ENCODE assay signal across 8 cellular contexts in the genomic region with DNA sequence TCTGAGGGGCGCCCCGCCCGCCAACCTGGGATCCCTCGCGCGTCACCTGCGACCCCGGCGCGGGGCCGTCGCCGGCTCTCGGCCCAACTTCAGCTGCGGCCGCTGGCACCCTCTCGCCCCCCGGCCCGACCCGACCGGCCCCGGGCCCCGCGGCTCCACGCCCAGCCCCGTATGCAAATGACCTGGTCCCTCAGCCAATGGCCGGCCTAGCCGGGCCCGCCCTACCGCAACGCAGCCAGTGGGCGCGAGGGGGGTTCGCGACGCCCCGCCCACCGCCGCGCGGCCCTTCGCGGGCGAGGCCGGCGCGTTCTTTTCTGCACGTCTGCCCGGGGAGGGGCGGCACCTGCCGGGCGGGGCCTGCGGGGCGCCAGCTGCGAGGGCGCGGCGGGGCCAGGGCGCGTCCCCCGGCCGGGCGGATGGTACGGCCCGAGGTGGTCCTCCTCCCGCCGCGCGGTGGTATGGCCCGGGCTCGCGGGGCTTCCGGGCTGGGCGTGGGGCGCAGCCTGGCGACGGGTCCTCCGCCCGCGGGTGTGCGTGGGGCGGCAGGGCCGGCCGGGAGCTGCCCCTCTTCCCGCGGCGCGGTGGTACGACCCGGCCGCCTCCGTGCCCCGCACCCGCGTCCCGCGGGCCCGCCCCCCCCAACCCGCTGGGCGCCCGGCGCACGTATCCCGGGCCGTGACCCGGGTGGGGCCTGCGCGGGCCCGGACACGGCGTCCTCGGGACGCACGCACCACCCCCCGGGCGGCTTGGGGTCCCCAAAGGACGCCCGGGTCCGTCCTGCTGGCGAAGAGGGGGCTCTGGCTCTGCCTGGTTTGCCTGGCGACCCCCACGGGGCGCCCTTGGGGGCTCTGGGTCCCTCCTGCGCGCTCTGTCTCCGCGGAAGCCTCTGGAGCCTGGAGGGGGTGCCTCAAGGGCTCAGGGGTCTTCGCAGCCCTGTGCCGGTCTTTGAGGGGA. TPM values are rescaled to one million over a fixed set of nuclear protein-coding genes. Genes with fewer than 3 reads are reported as not detected.
DNase-seq lines count a peak whose midpoint lies in the region; ATAC-seq and TF ChIP-seq lines count a peak whose summit lies in the region.

No MANE protein-coding gene starts in this region.

- WGBS in transverse colon (ENCODE audit: low coverage in 1 of 2), 2 donors: 2% methylated on average over 91 of the region's 129 CpGs; no CpG with 5 or more reads in 1 of the 2 donors

- H3K4me3 ChIP-seq in GM12865 (ENCODE audit: low read depth, low read length): peak overlapping the region; percentile 74
- peak overlapping the region; percentile 95 for H3K4me3 ChIP-seq in cardiac muscle cell
- H3K4me3 ChIP-seq in transverse colon: peak overlapping the region; percentile 56 to 78 (median 58)

- TF ChIP-seq EP300 in transverse colon (IDR thresholded peaks at IDR 0.05; ENCODE audit: low read depth): peak; percentile 25

- H3K27me3 ChIP-seq in cardiac muscle cell (no peaks in the 10 kb centered on the region), transverse colon (no peaks in the 10 kb centered on the region)

- in situ Hi-C loops in transverse colon (cut with MboI; ENCODE audit: low pct_ligation_motif_present in 1 of 4, low pct_unique_long_range_greater_than_20kb in 1 of 4, low sequenced_read_pairs in 3 of 4): no loop called here

- TF ChIP-seq POLR2A in transverse colon (IDR thresholded peaks at IDR 0.05): peak; percentile 55

- ATAC-seq in HG02678 (IDR thresholded peaks at IDR 0.05; ENCODE audit: unreplicated experiment): peak; percentile 90

- H3K27ac Mint-ChIP-seq in activated naive CD8-positive, alpha-beta T cell treated with anti-CD3 and anti-CD28 coated beads for 36 hours: peak overlapping the region; percentile 65

- no peaks in the 10 kb centered on the region for H3K9me3 Mint-ChIP-seq in activated naive CD8-positive, alpha-beta T cell treated with anti-CD3 and anti-CD28 coated beads for 36 hours

- no peaks in the 10 kb centered on the region for H3K9me3 ChIP-seq in cardiac muscle cell (ENCODE audit: low read depth)
- no peaks in the 10 kb centered on the region for H3K9me3 ChIP-seq in transverse colon

- intact Hi-C loops in transverse colon (cut with DNase I; ENCODE audit: low total_unique reads): no loop called here

- H3K36me3 ChIP-seq in cardiac muscle cell (peaks cover 5% of the 10 kb centered on the region), transverse colon (no peaks in the 10 kb centered on the region)

- TF ChIP-seq CTCF in GM12865 (IDR thresholded peaks at IDR 0.05; ENCODE audit: insufficient read depth, low read depth, low read length, missing control alignments) (no peak), cardiac muscle cell (IDR thresholded peaks at IDR 0.05; ENCODE audit: low read depth, low read length) (no peak), transverse colon (IDR thresholded peaks at IDR 0.05) (no peak)

- H3K36me3 Mint-ChIP-seq in activated naive CD8-positive, alpha-beta T cell treated with anti-CD3 and anti-CD28 coated beads for 36 hours: peaks cover 5% of the 10 kb centered on the region

- DNase-seq in GM12865 (ENCODE audit: low read depth) (peak; percentile 96), NCI-H1105 treated with DMSO at 0.1 percent for 48 hours (lab: John Stamatoyannopoulos, UW) (peak; percentile 92), SKM-1 (lab: John Stamatoyannopoulos, UW; ENCODE audit: unreplicated experiment) (peak; percentile 83), cardiac muscle cell (ENCODE audit: low read depth in 1 of 2, low spot score in 1 of 2) (peak; percentile 94 to 97), pons (ENCODE audit: low spot score) (peak; percentile 82), transverse colon (peak; percentile 95)
- peak; percentile 99 for DNase-seq in activated naive CD8-positive, alpha-beta T cell treated with anti-CD3 and anti-CD28 coated beads for 36 hours

- H3K4me3 Mint-ChIP-seq in activated naive CD8-positive, alpha-beta T cell treated with anti-CD3 and anti-CD28 coated beads for 36 hours: peak overlapping the region; percentile 79

- H3K4me1 ChIP-seq in cardiac muscle cell (ENCODE audit: low read depth) (peaks cover 25% of the 10 kb centered on the region), transverse colon (peaks cover 7 to 22% (median 19%) of the 10 kb centered on the region in 4 donors)

- no peaks in the 10 kb centered on the region for H3K27me3 Mint-ChIP-seq in activated naive CD8-positive, alpha-beta T cell treated with anti-CD3 and anti-CD28 coated beads for 36 hours

- H3K4me1 Mint-ChIP-seq in activated naive CD8-positive, alpha-beta T cell treated with anti-CD3 and anti-CD28 coated beads for 36 hours: no peaks in the 10 kb centered on the region

- H3K27ac ChIP-seq in cardiac muscle cell (peak overlapping the region; percentile 77), transverse colon (peak overlapping the region; percentile 85 to 94 (median 91))

RNA-seq across cellular contexts. Expression of a gene that starts 7.7 kb away (rescaled TPM):
- total RNA-seq in activated naive CD8-positive, alpha-beta T cell treated with anti-CD3 and anti-CD28 coated beads for 36 hours: 10 to 100 TPM; 42.3 to 44.3 TPM
- total RNA-seq in cardiac muscle cell (36.4 and 48.0 TPM in 2 replicates), transverse colon (10 to 100 TPM; 28.4 to 60.6 (median 43.2) TPM)
- 17.8 and 22.8 TPM in 2 replicates for polyA plus RNA-seq in cardiac muscle cell

RNA-seq across cellular contexts. Expression of a gene that starts 7.8 kb away (rescaled TPM):
- 10 to 100 TPM in 1 of 2 experiments, 1 to 10 TPM in 1; 9.8 to 11.5 TPM for total RNA-seq in activated naive CD8-positive, alpha-beta T cell treated with anti-CD3 and anti-CD28 coated beads for 36 hours
- total RNA-seq in cardiac muscle cell: 47.8 and 49.5 TPM in 2 replicates
- 49.6 and 66.7 TPM in 2 replicates for polyA plus RNA-seq in cardiac muscle cell
- 100 to 1,000 TPM; 131 to 247 (median 213) TPM for total RNA-seq in transverse colon

RNA-seq across cellular contexts. Expression of a gene that starts 8.0 kb away (rescaled TPM):
- total RNA-seq in activated naive CD8-positive, alpha-beta T cell treated with anti-CD3 and anti-CD28 coated beads for 36 hours: 1 to 10 TPM; 1.2 to 1.3 TPM
- total RNA-seq in cardiac muscle cell (12.3 and 21.1 TPM in 2 replicates), transverse colon (10 to 100 TPM; 14.8 to 89.0 (median 16.6) TPM)
- polyA plus RNA-seq in cardiac muscle cell: 18.4 and 18.8 TPM in 2 replicates

RNA-seq across cellular contexts. Expression of a gene that starts 31.3 kb away (rescaled TPM):
- 1 to 10 TPM; 1.4 to 2.2 TPM for total RNA-seq in activated naive CD8-positive, alpha-beta T cell treated with anti-CD3 and anti-CD28 coated beads for 36 hours
- total RNA-seq in cardiac muscle cell: 2.6 and 4.5 TPM in 2 replicates
- 2.5 and 3.4 TPM in 2 replicates for polyA plus RNA-seq in cardiac muscle cell
- 1 to 10 TPM; 2.3 to 8.4 (median 3.1) TPM for total RNA-seq in transverse colon

RNA-seq across cellular contexts. Expression of a gene that starts 33.2 kb away (rescaled TPM):
- total RNA-seq in activated naive CD8-positive, alpha-beta T cell treated with anti-CD3 and anti-CD28 coated beads for 36 hours: 10 to 100 TPM; 46.0 to 48.7 TPM
- total RNA-seq in cardiac muscle cell: 49.6 and 63.1 TPM in 2 replicates
- 60.0 and 97.8 TPM in 2 replicates for polyA plus RNA-seq in cardiac muscle cell
- total RNA-seq in transverse colon: 10 to 100 TPM; 31.0 to 57.1 (median 33.9) TPM

Comparison
In these comparisons a context has a peak if more than half of its experiments do, and no peak if none do; other contexts are left out.
1. Peak in every context shown above with its lines: DNase-seq, ATAC-seq, H3K4me3 ChIP-seq and H3K27ac ChIP-seq.